ENCODE assay signal across 13 cellular contexts in genomic region chr20:49831770-49832631, GRCh38. TPM values are rescaled to one million over a fixed set of nuclear protein-coding genes. Genes with fewer than 3 reads are reported as not detected.
DNase-seq lines count a peak whose midpoint lies in the region; ATAC-seq and TF ChIP-seq lines count a peak whose summit lies in the region.
"Had no signal": no experiment of that assay in that cellular context is flagged by ENCODE, and none has a peak within 500 bp of the region (broad histone marks: within the 10 kb centered on the region; RNA-seq: fewer than 3 reads in every experiment).

No MANE protein-coding gene starts in this region.

- intact Hi-C loops in OCI-LY7 (cut with micrococcal nuclease; ENCODE audit: unreplicated experiment): no loop called here

- no peak overlapping the region for H3K27ac ChIP-seq in CD4-positive, CD25-positive, alpha-beta regulatory T cell (ENCODE audit: insufficient read depth, low read length, poor library complexity, severe bottlenecking)
- H3K27ac ChIP-seq in OCI-LY7 (ENCODE audit: low read depth, low read length, poor library complexity, severe bottlenecking): peak overlapping the region; percentile 28

- no peak for ATAC-seq in CD4-positive, CD25-positive, alpha-beta regulatory T cell (ENCODE audit: low read depth in 2 of 2)
- ATAC-seq in esophagus mucosa (peak; percentile 37), omental fat pad (ENCODE audit: low FRiP score) (peak; percentile 33), HG02678 (IDR thresholded peaks at IDR 0.05; ENCODE audit: unreplicated experiment) (no peak)

- H2AFZ ChIP-seq in OCI-LY7 (ENCODE audit: low read length): no peak overlapping the region

- no peaks in the 10 kb centered on the region for H3K27me3 Mint-ChIP-seq in CD4-positive, CD25-positive, alpha-beta regulatory T cell
- H3K27me3 Mint-ChIP-seq in activated CD4-positive, alpha-beta T cell treated with anti-CD3 and anti-CD28 coated beads, Interleukin-2, amount 10 ng/mL, durations not matched to agents 7 days and 5 days: no peaks in the 10 kb centered on the region
- H3K27me3 Mint-ChIP-seq: activated naive CD4-positive, alpha-beta T cell treated with anti-CD3 and anti-CD28 coated beads, Interleukin-2, amount 50 U/mL, for 24 hours had no signal

- H3K4me3 ChIP-seq in CD4-positive, CD25-positive, alpha-beta regulatory T cell (ENCODE audit: low read depth, low read length): no peak overlapping the region
- no peak overlapping the region for H3K4me3 ChIP-seq in OCI-LY7 (ENCODE audit: low read depth, low read length, poor library complexity, severe bottlenecking)

- peak overlapping the region; percentile 19; the same call in 1 of the 2 replicates for H3K4me2 ChIP-seq in OCI-LY7 (ENCODE audit: low read length)

- DNase-seq in CD4-positive, CD25-positive, alpha-beta regulatory T cell: no peak
- DNase-seq in OCI-LY7 (ENCODE audit: low spot score): no peak
- no peak for DNase-seq in omental fat pad (ENCODE audit: low spot score)
- no peak for DNase-seq in NCI-H226
- no peak for DNase-seq in activated CD4-positive, alpha-beta T cell treated with anti-CD3 and anti-CD28 coated beads, Interleukin-2, amount 10 ng/mL, durations not matched to agents 7 days and 5 days
- no peak for DNase-seq in KBM-7
- DNase-seq: central memory CD4-positive, alpha-beta T cell; EL; NCI-H1694 treated with DMSO at 0.1 percent for 48 hours; NCI-H526 had no signal

- H3K27ac Mint-ChIP-seq in CD4-positive, CD25-positive, alpha-beta regulatory T cell: peak overlapping the region; percentile 33 to 85 (median 71)
- H3K27ac Mint-ChIP-seq in activated CD4-positive, alpha-beta T cell treated with anti-CD3 and anti-CD28 coated beads, Interleukin-2, amount 10 ng/mL, durations not matched to agents 7 days and 5 days: no peak overlapping the region
- H3K27ac Mint-ChIP-seq: activated naive CD4-positive, alpha-beta T cell treated with anti-CD3 and anti-CD28 coated beads, Interleukin-2, amount 50 U/mL, for 24 hours had no signal

- H3K36me3 ChIP-seq in CD4-positive, CD25-positive, alpha-beta regulatory T cell (ENCODE audit: control insufficient read depth, insufficient read depth, low read length): peaks cover 50% of the 10 kb centered on the region
- peaks cover 58% of the 10 kb centered on the region for H3K36me3 ChIP-seq in OCI-LY7 (ENCODE audit: insufficient read depth, low read length)

- H3K27me3 ChIP-seq in CD4-positive, CD25-positive, alpha-beta regulatory T cell (ENCODE audit: control insufficient read depth, insufficient read depth, low read length): no peaks in the 10 kb centered on the region

- H3K4me1 ChIP-seq in CD4-positive, CD25-positive, alpha-beta regulatory T cell (ENCODE audit: control insufficient read depth, insufficient read depth, low read length, poor library complexity, severe bottlenecking): no peaks in the 10 kb centered on the region
- H3K4me1 ChIP-seq in OCI-LY7 (ENCODE audit: insufficient read depth, low read length, poor library complexity, severe bottlenecking): peaks cover 19% of the 10 kb centered on the region

- H3K79me2 ChIP-seq in OCI-LY7 (ENCODE audit: insufficient read depth, low read depth, low read length): no peaks in the 10 kb centered on the region

- no peaks in the 10 kb centered on the region for H3K9me2 ChIP-seq in OCI-LY7 (ENCODE audit: insufficient read depth, low read length)

- H3K36me3 Mint-ChIP-seq in CD4-positive, CD25-positive, alpha-beta regulatory T cell: peaks cover 40% of the 10 kb centered on the region
- H3K36me3 Mint-ChIP-seq in activated CD4-positive, alpha-beta T cell treated with anti-CD3 and anti-CD28 coated beads, Interleukin-2, amount 10 ng/mL, durations not matched to agents 7 days and 5 days (ENCODE audit: low read depth): peaks cover 24% of the 10 kb centered on the region

- no peak for TF ChIP-seq CTCF in OCI-LY7 (conservative IDR thresholded peaks at IDR 0.05; ENCODE audit: low read length)
- TF ChIP-seq CTCF in omental fat pad (IDR thresholded peaks at IDR 0.05): no peak

- POLR2A ChIA-PET in OCI-LY7 (lab: Charles Lee): interaction anchor here (0.7 to 1.7 kb wide), 2 partner anchors 160 to 184 kb away, joined by 3 to 5 read pairs; no protein-coding TSS in a partner anchor
- POLR2A ChIA-PET in activated CD4-positive, alpha-beta T cell treated with anti-CD3 and anti-CD28 coated beads, Interleukin-2, amount 10 ng/mL, durations not matched to agents 7 days and 5 days (lab: Charles Lee): interaction anchor here (0.6 kb wide), 2 partner anchors 21 to 202 kb away, joined by 3 to 5 read pairs; no protein-coding TSS in a partner anchor

- BruUV-seq in OCI-LY7 (replicated peaks; lab: Mats Ljungman, UMichigan): no TSS peak

- no peaks in the 10 kb centered on the region for H3K9me3 Mint-ChIP-seq in CD4-positive, CD25-positive, alpha-beta regulatory T cell
- no peaks in the 10 kb centered on the region for H3K9me3 Mint-ChIP-seq in activated CD4-positive, alpha-beta T cell treated with anti-CD3 and anti-CD28 coated beads, Interleukin-2, amount 10 ng/mL, durations not matched to agents 7 days and 5 days
- H3K9me3 Mint-ChIP-seq: activated naive CD4-positive, alpha-beta T cell treated with anti-CD3 and anti-CD28 coated beads, Interleukin-2, amount 50 U/mL, for 24 hours had no signal

- H3K9me3 ChIP-seq in CD4-positive, CD25-positive, alpha-beta regulatory T cell (ENCODE audit: control insufficient read depth in 2 of 2, low read length in 2 of 2): no peaks in the 10 kb centered on the region
- no peaks in the 10 kb centered on the region for H3K9me3 ChIP-seq in OCI-LY7 (ENCODE audit: low read length)

- H3K4me1 Mint-ChIP-seq in CD4-positive, CD25-positive, alpha-beta regulatory T cell: peaks cover 10 to 17% (median 13%) of the 10 kb centered on the region in 4 donors
- peaks cover 3% of the 10 kb centered on the region for H3K4me1 Mint-ChIP-seq in activated CD4-positive, alpha-beta T cell treated with anti-CD3 and anti-CD28 coated beads, Interleukin-2, amount 10 ng/mL, durations not matched to agents 7 days and 5 days

- H4K20me1 ChIP-seq in OCI-LY7 (ENCODE audit: insufficient read depth, low read length): no peaks in the 10 kb centered on the region

- CTCF ChIA-PET in OCI-LY7 (lab: Charles Lee; ENCODE audit: unreplicated experiment): no interaction called here
- CTCF ChIA-PET in activated CD4-positive, alpha-beta T cell treated with anti-CD3 and anti-CD28 coated beads, Interleukin-2, amount 10 ng/mL, durations not matched to agents 7 days and 5 days (lab: Charles Lee): no interaction called here

- no peak overlapping the region for H3K4me3 Mint-ChIP-seq in CD4-positive, CD25-positive, alpha-beta regulatory T cell
- no peak overlapping the region for H3K4me3 Mint-ChIP-seq in activated CD4-positive, alpha-beta T cell treated with anti-CD3 and anti-CD28 coated beads, Interleukin-2, amount 10 ng/mL, durations not matched to agents 7 days and 5 days
- H3K4me3 Mint-ChIP-seq: activated naive CD4-positive, alpha-beta T cell treated with anti-CD3 and anti-CD28 coated beads, Interleukin-2, amount 50 U/mL, for 24 hours had no signal

- in situ Hi-C loops in KBM-7 (cut with MboI; ENCODE audit: low pct_unique_long_range_greater_than_20kb, low sequenced_read_pairs): no loop called here

RNA-seq across cellular contexts. Expression of gene SLC9A8, which starts 19.4 kb away (rescaled TPM):
- total RNA-seq in CD4-positive, CD25-positive, alpha-beta regulatory T cell: 47.4 TPM
- 1 to 10 TPM; 4.9 to 8.7 (median 7.0) TPM for polyA plus RNA-seq in CD4-positive, CD25-positive, alpha-beta regulatory T cell
- total RNA-seq in OCI-LY7 (2014; rRNA removed; shearing (Covaris generic)): 13.9 and 30.3 TPM in 2 replicates
- total RNA-seq in OCI-LY7 (2022) (22.0 and 28.7 TPM in 2 replicates), esophagus mucosa (12.0 TPM), omental fat pad (10 to 100 TPM in 3 of 4 donors, 1 to 10 TPM in 1; 8.0 to 13.3 (median 10.7) TPM)
- 10 to 100 TPM; 21.4 to 23.1 TPM for total RNA-seq in activated CD4-positive, alpha-beta T cell treated with anti-CD3 and anti-CD28 coated beads, Interleukin-2, amount 10 ng/mL, durations not matched to agents 7 days and 5 days

Comparison
In these comparisons a context has a peak if more than half of its experiments do, and no peak if none do; other contexts are left out.
1. ATAC-seq: peak in esophagus mucosa (single experiment) and omental fat pad (single experiment); none in CD4-positive, CD25-positive, alpha-beta regulatory T cell (0 of 2) and HG02678 (single experiment).